ENCODE assay signal across 2 cellular contexts in the genomic region with DNA sequence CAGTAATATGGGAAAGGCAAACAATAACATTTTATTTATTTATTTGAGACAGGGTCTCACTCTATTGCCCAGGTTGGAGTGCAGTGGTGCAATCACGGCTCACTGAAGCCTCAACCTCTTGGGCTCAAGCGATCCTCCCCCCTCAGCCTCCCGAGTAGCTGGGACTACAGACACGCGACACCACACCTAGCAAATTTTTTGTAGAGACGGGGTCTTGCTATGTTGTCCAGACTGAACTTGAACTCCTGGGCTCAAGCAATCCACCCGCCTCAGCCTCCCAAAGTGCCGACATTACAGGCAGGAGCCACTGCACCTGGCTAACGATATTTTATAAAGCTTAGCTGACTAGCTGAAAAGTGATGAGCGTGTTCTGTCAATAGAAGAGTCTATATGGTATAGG.
TF ChIP-seq lines count a peak whose summit lies in the region.

No MANE protein-coding gene starts in this region.

TF ChIP-seq in HEK293, 187 proteins besides CTCF, POLR2A, EP300 and RAD21:
- TF ChIP-seq ZNF121 (tag by site-specific recombination; IDR thresholded peaks at IDR 0.05) = peak; percentile 50; the same call in 1 of the 2 replicates
- no peak for TF ChIP-seq ZNF146 (tag by site-specific recombination; IDR thresholded peaks at IDR 0.05)

TF ChIP-seq in K562, 482 proteins besides CTCF, POLR2A, EP300 and RAD21:
- TF ChIP-seq, protein P1, sequence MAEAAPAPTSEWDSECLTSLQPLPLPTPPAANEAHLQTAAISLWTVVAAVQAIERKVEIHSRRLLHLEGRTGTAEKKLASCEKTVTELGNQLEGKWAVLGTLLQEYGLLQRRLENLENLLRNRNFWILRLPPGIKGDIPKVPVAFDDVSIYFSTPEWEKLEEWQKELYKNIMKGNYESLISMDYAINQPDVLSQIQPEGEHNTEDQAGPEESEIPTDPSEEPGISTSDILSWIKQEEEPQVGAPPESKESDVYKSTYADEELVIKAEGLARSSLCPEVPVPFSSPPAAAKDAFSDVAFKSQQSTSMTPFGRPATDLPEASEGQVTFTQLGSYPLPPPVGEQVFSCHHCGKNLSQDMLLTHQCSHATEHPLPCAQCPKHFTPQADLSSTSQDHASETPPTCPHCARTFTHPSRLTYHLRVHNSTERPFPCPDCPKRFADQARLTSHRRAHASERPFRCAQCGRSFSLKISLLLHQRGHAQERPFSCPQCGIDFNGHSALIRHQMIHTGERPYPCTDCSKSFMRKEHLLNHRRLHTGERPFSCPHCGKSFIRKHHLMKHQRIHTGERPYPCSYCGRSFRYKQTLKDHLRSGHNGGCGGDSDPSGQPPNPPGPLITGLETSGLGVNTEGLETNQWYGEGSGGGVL (CRISPR knock-in tag; IDR thresholded peaks at IDR 0.05) = no peak
- TF ChIP-seq, protein P2, sequence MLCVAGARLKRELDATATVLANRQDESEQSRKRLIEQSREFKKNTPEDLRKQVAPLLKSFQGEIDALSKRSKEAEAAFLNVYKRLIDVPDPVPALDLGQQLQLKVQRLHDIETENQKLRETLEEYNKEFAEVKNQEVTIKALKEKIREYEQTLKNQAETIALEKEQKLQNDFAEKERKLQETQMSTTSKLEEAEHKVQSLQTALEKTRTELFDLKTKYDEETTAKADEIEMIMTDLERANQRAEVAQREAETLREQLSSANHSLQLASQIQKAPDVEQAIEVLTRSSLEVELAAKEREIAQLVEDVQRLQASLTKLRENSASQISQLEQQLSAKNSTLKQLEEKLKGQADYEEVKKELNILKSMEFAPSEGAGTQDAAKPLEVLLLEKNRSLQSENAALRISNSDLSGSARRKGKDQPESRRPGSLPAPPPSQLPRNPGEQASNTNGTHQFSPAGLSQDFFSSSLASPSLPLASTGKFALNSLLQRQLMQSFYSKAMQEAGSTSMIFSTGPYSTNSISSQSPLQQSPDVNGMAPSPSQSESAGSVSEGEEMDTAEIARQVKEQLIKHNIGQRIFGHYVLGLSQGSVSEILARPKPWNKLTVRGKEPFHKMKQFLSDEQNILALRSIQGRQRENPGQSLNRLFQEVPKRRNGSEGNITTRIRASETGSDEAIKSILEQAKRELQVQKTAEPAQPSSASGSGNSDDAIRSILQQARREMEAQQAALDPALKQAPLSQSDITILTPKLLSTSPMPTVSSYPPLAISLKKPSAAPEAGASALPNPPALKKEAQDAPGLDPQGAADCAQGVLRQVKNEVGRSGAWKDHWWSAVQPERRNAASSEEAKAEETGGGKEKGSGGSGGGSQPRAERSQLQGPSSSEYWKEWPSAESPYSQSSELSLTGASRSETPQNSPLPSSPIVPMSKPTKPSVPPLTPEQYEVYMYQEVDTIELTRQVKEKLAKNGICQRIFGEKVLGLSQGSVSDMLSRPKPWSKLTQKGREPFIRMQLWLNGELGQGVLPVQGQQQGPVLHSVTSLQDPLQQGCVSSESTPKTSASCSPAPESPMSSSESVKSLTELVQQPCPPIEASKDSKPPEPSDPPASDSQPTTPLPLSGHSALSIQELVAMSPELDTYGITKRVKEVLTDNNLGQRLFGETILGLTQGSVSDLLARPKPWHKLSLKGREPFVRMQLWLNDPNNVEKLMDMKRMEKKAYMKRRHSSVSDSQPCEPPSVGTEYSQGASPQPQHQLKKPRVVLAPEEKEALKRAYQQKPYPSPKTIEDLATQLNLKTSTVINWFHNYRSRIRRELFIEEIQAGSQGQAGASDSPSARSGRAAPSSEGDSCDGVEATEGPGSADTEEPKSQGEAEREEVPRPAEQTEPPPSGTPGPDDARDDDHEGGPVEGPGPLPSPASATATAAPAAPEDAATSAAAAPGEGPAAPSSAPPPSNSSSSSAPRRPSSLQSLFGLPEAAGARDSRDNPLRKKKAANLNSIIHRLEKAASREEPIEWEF (CRISPR knock-in tag; IDR thresholded peaks at IDR 0.05) = no peak
- TF ChIP-seq ZNF121 (CRISPR knock-in tag; conservative IDR thresholded peaks at IDR 0.05) = peak; percentile 68; the same call in 1 of the 2 replicates
